Comparison of ENCODE assay signal across 14 cellular contexts in the genomic region with DNA sequence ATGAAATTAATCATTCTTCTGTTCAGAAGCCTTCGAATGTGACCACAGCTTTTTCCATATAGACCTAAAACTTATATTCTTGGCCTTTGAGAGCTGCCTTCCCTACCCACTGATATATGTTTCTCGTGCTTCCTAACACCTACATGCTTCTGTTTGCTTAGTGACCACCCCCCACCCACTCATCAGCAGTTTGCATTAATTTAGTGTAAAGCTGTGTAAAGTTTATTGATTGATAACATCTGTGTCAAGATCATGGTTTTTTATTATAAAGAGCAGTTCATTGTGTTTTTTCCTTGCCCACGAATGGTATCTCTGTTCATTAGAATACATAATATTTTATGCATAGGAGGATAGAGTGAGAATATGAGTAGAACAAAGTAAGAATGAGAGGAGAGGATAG. TPM values are rescaled to one million over a fixed set of nuclear protein-coding genes. Genes with fewer than 3 reads are reported as not detected.
DNase-seq lines count a peak whose midpoint lies in the region; ATAC-seq lines count a peak whose summit lies in the region.
"Not testable (repeated sequence)": the region's sequence is repeated elsewhere in the genome, so short reads cannot be mapped to it uniquely, and the experiment has no call there.
"Had no signal": no experiment of that assay in that cellular context is flagged by ENCODE, and none has a peak within 500 bp of the region (broad histone marks: within the 10 kb centered on the region; RNA-seq: fewer than 3 reads in every experiment).

No MANE protein-coding gene starts in this region.

- H3K36me3 ChIP-seq in CD4-positive, CD25-positive, alpha-beta regulatory T cell (ENCODE audit: control insufficient read depth, insufficient read depth, low read length) = not testable (repeated sequence)

- H3K9me3 Mint-ChIP-seq in CD4-positive, CD25-positive, alpha-beta regulatory T cell; activated CD4-positive, alpha-beta T cell treated with anti-CD3 and anti-CD28 coated beads, Interleukin-2, amount 10 ng/mL, durations not matched to agents 24 days and 14 days; activated CD8-positive, alpha-beta memory T cell treated with anti-CD3 and anti-CD28 coated beads, Interleukin-2, amount 10 ng/mL, durations not matched to agents 7 days and 5 days (ENCODE audit: low read depth); activated T-helper 2 cell treated with anti-CD3 and anti-CD28 coated beads, Interferon-gamma antibody, Interleukin-2, Interleukin-4, amounts not matched to agents 10 μg/mL and 5 μg/mL and 100 μg/mL, durations not matched to agents 14 hours and 24 hours and 36 hours; activated naive CD8-positive, alpha-beta T cell treated with anti-CD3 and anti-CD28 coated beads, Interleukin-2, amount 10 ng/mL, durations not matched to agents 7 days and 5 days; memory B cell; stimulated activated effector memory CD8-positive, alpha-beta T cell treated with anti-CD3 and anti-CD28 coated beads, Interleukin-12 subunit alpha, Interleukin-12 subunit beta, amount 100 ng/mL, for 72 hours: not testable (repeated sequence)

- H3K36me3 Mint-ChIP-seq in CD4-positive, CD25-positive, alpha-beta regulatory T cell; activated CD4-positive, alpha-beta T cell treated with anti-CD3 and anti-CD28 coated beads, Interleukin-2, amount 10 ng/mL, durations not matched to agents 24 days and 14 days (ENCODE audit: low read depth); activated CD8-positive, alpha-beta memory T cell treated with anti-CD3 and anti-CD28 coated beads, Interleukin-2, amount 10 ng/mL, durations not matched to agents 7 days and 5 days; activated T-helper 2 cell treated with anti-CD3 and anti-CD28 coated beads, Interferon-gamma antibody, Interleukin-2, Interleukin-4, amounts not matched to agents 10 μg/mL and 5 μg/mL and 100 μg/mL, durations not matched to agents 14 hours and 24 hours and 36 hours (ENCODE audit: low read depth); activated naive CD8-positive, alpha-beta T cell treated with anti-CD3 and anti-CD28 coated beads, Interleukin-2, amount 10 ng/mL, durations not matched to agents 7 days and 5 days; memory B cell; stimulated activated effector memory CD8-positive, alpha-beta T cell treated with anti-CD3 and anti-CD28 coated beads, Interleukin-12 subunit alpha, Interleukin-12 subunit beta, amount 100 ng/mL, for 72 hours: not testable (repeated sequence)

- peak overlapping the region; percentile 85 to 97 (median 91) for H3K27ac Mint-ChIP-seq in CD4-positive, CD25-positive, alpha-beta regulatory T cell
- peak overlapping the region; percentile 49 for H3K27ac Mint-ChIP-seq in activated CD4-positive, alpha-beta T cell treated with anti-CD3 and anti-CD28 coated beads, Interleukin-2, amount 10 ng/mL, durations not matched to agents 24 days and 14 days
- peak overlapping the region; percentile 44 for H3K27ac Mint-ChIP-seq in activated CD8-positive, alpha-beta memory T cell treated with anti-CD3 and anti-CD28 coated beads, Interleukin-2, amount 10 ng/mL, durations not matched to agents 7 days and 5 days
- peak overlapping the region; percentile 3 for H3K27ac Mint-ChIP-seq in activated T-helper 2 cell treated with anti-CD3 and anti-CD28 coated beads, Interferon-gamma antibody, Interleukin-2, Interleukin-4, amounts not matched to agents 10 μg/mL and 5 μg/mL and 100 μg/mL, durations not matched to agents 14 hours and 24 hours and 36 hours
- H3K27ac Mint-ChIP-seq in activated naive CD8-positive, alpha-beta T cell treated with anti-CD3 and anti-CD28 coated beads, Interleukin-2, amount 10 ng/mL, durations not matched to agents 7 days and 5 days = peak overlapping the region; percentile 50
- H3K27ac Mint-ChIP-seq in memory B cell = peak overlapping the region; percentile 42
- peak overlapping the region; percentile 85 for H3K27ac Mint-ChIP-seq in stimulated activated effector memory CD8-positive, alpha-beta T cell treated with anti-CD3 and anti-CD28 coated beads, Interleukin-12 subunit alpha, Interleukin-12 subunit beta, amount 100 ng/mL, for 72 hours

- CTCF ChIA-PET in activated CD8-positive, alpha-beta memory T cell treated with anti-CD3 and anti-CD28 coated beads, Interleukin-2, amount 10 ng/mL, durations not matched to agents 7 days and 5 days (lab: Charles Lee) = not testable (repeated sequence)

- H3K4me3 Mint-ChIP-seq in CD4-positive, CD25-positive, alpha-beta regulatory T cell = peak overlapping the region; percentile 21 to 78 (median 70)
- H3K4me3 Mint-ChIP-seq in activated CD4-positive, alpha-beta T cell treated with anti-CD3 and anti-CD28 coated beads, Interleukin-2, amount 10 ng/mL, durations not matched to agents 24 days and 14 days = peak overlapping the region; percentile 30
- peak overlapping the region; percentile 26 for H3K4me3 Mint-ChIP-seq in activated CD8-positive, alpha-beta memory T cell treated with anti-CD3 and anti-CD28 coated beads, Interleukin-2, amount 10 ng/mL, durations not matched to agents 7 days and 5 days
- H3K4me3 Mint-ChIP-seq in activated T-helper 2 cell treated with anti-CD3 and anti-CD28 coated beads, Interferon-gamma antibody, Interleukin-2, Interleukin-4, amounts not matched to agents 10 μg/mL and 5 μg/mL and 100 μg/mL, durations not matched to agents 14 hours and 24 hours and 36 hours (ENCODE audit: low read depth); memory B cell: not testable (repeated sequence)
- peak overlapping the region; percentile 62 for H3K4me3 Mint-ChIP-seq in activated naive CD8-positive, alpha-beta T cell treated with anti-CD3 and anti-CD28 coated beads, Interleukin-2, amount 10 ng/mL, durations not matched to agents 7 days and 5 days
- peak overlapping the region; percentile 59 for H3K4me3 Mint-ChIP-seq in stimulated activated effector memory CD8-positive, alpha-beta T cell treated with anti-CD3 and anti-CD28 coated beads, Interleukin-12 subunit alpha, Interleukin-12 subunit beta, amount 100 ng/mL, for 72 hours

- H3K27ac ChIP-seq in CD4-positive, CD25-positive, alpha-beta regulatory T cell (ENCODE audit: insufficient read depth, low read length, poor library complexity, severe bottlenecking) = not testable (repeated sequence)

- POLR2A ChIA-PET in activated naive CD8-positive, alpha-beta T cell treated with anti-CD3 and anti-CD28 coated beads, Interleukin-2, amount 10 ng/mL, durations not matched to agents 7 days and 5 days (lab: Charles Lee) = not testable (repeated sequence)

- not testable (repeated sequence) for ATAC-seq in CD4-positive, CD25-positive, alpha-beta regulatory T cell (ENCODE audit: low read depth in 2 of 2); activated CD8-positive, alpha-beta memory T cell treated with anti-CD3 and anti-CD28 coated beads, Interleukin-2, amount 10 ng/mL, durations not matched to agents 7 days and 5 days; activated naive CD8-positive, alpha-beta T cell treated with anti-CD3 and anti-CD28 coated beads, Interleukin-2, amount 10 ng/mL, durations not matched to agents 7 days and 5 days (ENCODE audit: low read depth); memory B cell (ENCODE audit: low read depth); stimulated activated effector memory CD8-positive, alpha-beta T cell treated with anti-CD3 and anti-CD28 coated beads, Interleukin-12 subunit alpha, Interleukin-12 subunit beta, amount 100 ng/mL, for 72 hours

- H3K27me3 ChIP-seq in CD4-positive, CD25-positive, alpha-beta regulatory T cell (ENCODE audit: control insufficient read depth, insufficient read depth, low read length) = not testable (repeated sequence)

- not testable (repeated sequence) for H3K9me3 ChIP-seq in CD4-positive, CD25-positive, alpha-beta regulatory T cell (ENCODE audit: control insufficient read depth in 2 of 2, low read length in 2 of 2)

- not testable (repeated sequence) for DNase-seq in CD4-positive, CD25-positive, alpha-beta regulatory T cell; activated CD4-positive, alpha-beta T cell treated with anti-CD3 and anti-CD28 coated beads, Interleukin-2, amount 10 ng/mL, durations not matched to agents 24 days and 14 days; activated CD8-positive, alpha-beta memory T cell treated with anti-CD3 and anti-CD28 coated beads, Interleukin-2, amount 10 ng/mL, durations not matched to agents 7 days and 5 days; activated T-helper 2 cell treated with anti-CD3 and anti-CD28 coated beads, Interferon-gamma antibody, Interleukin-2, Interleukin-4, amounts not matched to agents 10 μg/mL and 5 μg/mL and 100 μg/mL, durations not matched to agents 14 hours and 24 hours and 36 hours (ENCODE audit: low spot score); activated naive CD8-positive, alpha-beta T cell treated with anti-CD3 and anti-CD28 coated beads, Interleukin-2, amount 10 ng/mL, durations not matched to agents 7 days and 5 days; memory B cell (ENCODE audit: low spot score in 2 of 2); stimulated activated effector memory CD8-positive, alpha-beta T cell treated with anti-CD3 and anti-CD28 coated beads, Interleukin-12 subunit alpha, Interleukin-12 subunit beta, amount 100 ng/mL, for 72 hours (ENCODE audit: low spot score in 2 of 2)
- DNase-seq in NCI-H146 (lab: John Stamatoyannopoulos, UW) = peak; percentile 17

- not testable (repeated sequence) for H3K27me3 Mint-ChIP-seq in CD4-positive, CD25-positive, alpha-beta regulatory T cell; activated CD4-positive, alpha-beta T cell treated with anti-CD3 and anti-CD28 coated beads, Interleukin-2, amount 10 ng/mL, durations not matched to agents 24 days and 14 days; activated CD8-positive, alpha-beta memory T cell treated with anti-CD3 and anti-CD28 coated beads, Interleukin-2, amount 10 ng/mL, durations not matched to agents 7 days and 5 days; activated T-helper 2 cell treated with anti-CD3 and anti-CD28 coated beads, Interferon-gamma antibody, Interleukin-2, Interleukin-4, amounts not matched to agents 10 μg/mL and 5 μg/mL and 100 μg/mL, durations not matched to agents 14 hours and 24 hours and 36 hours (ENCODE audit: low read depth); activated naive CD8-positive, alpha-beta T cell treated with anti-CD3 and anti-CD28 coated beads, Interleukin-2, amount 10 ng/mL, durations not matched to agents 7 days and 5 days; memory B cell

- peaks cover 0 to 14% (median 3%) of the 10 kb centered on the region in 4 donors for H3K4me1 Mint-ChIP-seq in CD4-positive, CD25-positive, alpha-beta regulatory T cell
- not testable (repeated sequence) for H3K4me1 Mint-ChIP-seq in activated CD4-positive, alpha-beta T cell treated with anti-CD3 and anti-CD28 coated beads, Interleukin-2, amount 10 ng/mL, durations not matched to agents 24 days and 14 days; activated T-helper 2 cell treated with anti-CD3 and anti-CD28 coated beads, Interferon-gamma antibody, Interleukin-2, Interleukin-4, amounts not matched to agents 10 μg/mL and 5 μg/mL and 100 μg/mL, durations not matched to agents 14 hours and 24 hours and 36 hours (ENCODE audit: low read depth); activated naive CD8-positive, alpha-beta T cell treated with anti-CD3 and anti-CD28 coated beads, Interleukin-2, amount 10 ng/mL, durations not matched to agents 7 days and 5 days; memory B cell; stimulated activated effector memory CD8-positive, alpha-beta T cell treated with anti-CD3 and anti-CD28 coated beads, Interleukin-12 subunit alpha, Interleukin-12 subunit beta, amount 100 ng/mL, for 72 hours
- peaks cover 13% of the 10 kb centered on the region for H3K4me1 Mint-ChIP-seq in activated CD8-positive, alpha-beta memory T cell treated with anti-CD3 and anti-CD28 coated beads, Interleukin-2, amount 10 ng/mL, durations not matched to agents 7 days and 5 days

- H3K4me1 ChIP-seq in CD4-positive, CD25-positive, alpha-beta regulatory T cell (ENCODE audit: control insufficient read depth, insufficient read depth, low read length, poor library complexity, severe bottlenecking) = not testable (repeated sequence)

- H3K4me3 ChIP-seq in CD4-positive, CD25-positive, alpha-beta regulatory T cell (ENCODE audit: low read depth, low read length) = not testable (repeated sequence)

- intact Hi-C loops in activated CD4-positive, alpha-beta T cell treated with anti-CD3 and anti-CD28 coated beads, Interleukin-2, amount 10 ng/mL, durations not matched to agents 24 days and 14 days (cut with micrococcal nuclease); activated T-helper 2 cell treated with anti-CD3 and anti-CD28 coated beads, Interferon-gamma antibody, Interleukin-2, Interleukin-4, amounts not matched to agents 10 μg/mL and 5 μg/mL and 100 μg/mL, durations not matched to agents 14 hours and 24 hours and 36 hours (cut with micrococcal nuclease): not testable (repeated sequence)

RNA-seq across cellular contexts. Expression of gene PPIAL4C, which starts 31.3 kb away (rescaled TPM):
- total RNA-seq in CD4-positive, CD25-positive, alpha-beta regulatory T cell = not detected
- polyA plus RNA-seq in CD4-positive, CD25-positive, alpha-beta regulatory T cell = under 1 TPM in 1 of 4 donors, not detected in 3; 0.40 TPM
- not detected in 2 replicates for total RNA-seq in activated CD4-positive, alpha-beta T cell treated with anti-CD3 and anti-CD28 coated beads, Interleukin-2, amount 10 ng/mL, durations not matched to agents 24 days and 14 days
- 1 to 10 TPM in 1 of 2 experiments, under 1 TPM in 1; 0.84 to 1.8 TPM for total RNA-seq in activated CD8-positive, alpha-beta memory T cell treated with anti-CD3 and anti-CD28 coated beads, Interleukin-2, amount 10 ng/mL, durations not matched to agents 7 days and 5 days
- total RNA-seq in activated T-helper 2 cell treated with anti-CD3 and anti-CD28 coated beads, Interferon-gamma antibody, Interleukin-2, Interleukin-4, amounts not matched to agents 10 μg/mL and 5 μg/mL and 100 μg/mL, durations not matched to agents 14 hours and 24 hours and 36 hours = not detected in 2 replicates
- total RNA-seq in activated naive CD8-positive, alpha-beta T cell treated with anti-CD3 and anti-CD28 coated beads, Interleukin-2, amount 10 ng/mL, durations not matched to agents 7 days and 5 days = 1 to 10 TPM; 1.2 to 3.9 TPM
- total RNA-seq: B cell, Daoy, G401, H4, IMR-90, PC-3 had no signal
- polyA plus RNA-seq: IMR-90 had no signal

Comparison
In these comparisons a context has a peak if more than half of its experiments do, and no peak if none do; other contexts are left out.
1. H3K27ac Mint-ChIP-seq: peak in every context shown above with its lines; median percentile 91 in CD4-positive, CD25-positive, alpha-beta regulatory T cell; 85 in stimulated activated effector memory CD8-positive, alpha-beta T cell treated with anti-CD3 and anti-CD28 coated beads, Interleukin-12 subunit alpha, Interleukin-12 subunit beta, amount 100 ng/mL, for 72 hours; 50 in activated naive CD8-positive, alpha-beta T cell treated with anti-CD3 and anti-CD28 coated beads, Interleukin-2, amount 10 ng/mL, durations not matched to agents 7 days and 5 days; 49 in activated CD4-positive, alpha-beta T cell treated with anti-CD3 and anti-CD28 coated beads, Interleukin-2, amount 10 ng/mL, durations not matched to agents 24 days and 14 days; 44 in activated CD8-positive, alpha-beta memory T cell treated with anti-CD3 and anti-CD28 coated beads, Interleukin-2, amount 10 ng/mL, durations not matched to agents 7 days and 5 days; 42 in memory B cell; 3 in activated T-helper 2 cell treated with anti-CD3 and anti-CD28 coated beads, Interferon-gamma antibody, Interleukin-2, Interleukin-4, amounts not matched to agents 10 μg/mL and 5 μg/mL and 100 μg/mL, durations not matched to agents 14 hours and 24 hours and 36 hours.